21 cellular contexts compared by ENCODE assay signal in genomic region chrX:23331701-23332100, GRCh38. TPM values are rescaled to one million over a fixed set of nuclear protein-coding genes. Genes with fewer than 3 reads are reported as not detected.
DNase-seq lines count a peak whose midpoint lies in the region; ATAC-seq and TF ChIP-seq lines count a peak whose summit lies in the region.
"Had no signal": no experiment of that assay in that cellular context is flagged by ENCODE, and none has a peak within 500 bp of the region (broad histone marks: within the 10 kb centered on the region; RNA-seq: fewer than 3 reads in every experiment).

No MANE protein-coding gene starts in this region.

- peak overlapping the region; percentile 45 to 61 (median 56) for H3K4me3 ChIP-seq in sigmoid colon

- TF ChIP-seq CTCF in chondrocyte (IDR thresholded peaks at IDR 0.05) (no peak), sigmoid colon (IDR thresholded peaks at IDR 0.05) (no peak)

- ATAC-seq in T-cell (replicated peaks in 1 of 4): no peak
- ATAC-seq: HepG2 had no signal

- H3K36me3 Mint-ChIP-seq in chondrocyte (ENCODE audit: low read depth) (peaks cover 3% of the 10 kb centered on the region), T-cell (no peaks in the 10 kb centered on the region)
- H3K36me3 Mint-ChIP-seq: immature natural killer cell, memory B cell had no signal

- H3K27ac Mint-ChIP-seq in chondrocyte (ENCODE audit: unreplicated experiment): no peak overlapping the region
- no peak overlapping the region for H3K27ac Mint-ChIP-seq in T-cell
- H3K27ac Mint-ChIP-seq: activated CD8-positive, alpha-beta T cell treated with anti-CD3 and anti-CD28 coated beads for 36 hours; immature natural killer cell; memory B cell had no signal

- no peaks in the 10 kb centered on the region for H3K36me3 ChIP-seq in sigmoid colon

- H3K4me3 Mint-ChIP-seq in chondrocyte (ENCODE audit: unreplicated experiment): peak overlapping the region; percentile 74
- H3K4me3 Mint-ChIP-seq in T-cell: peak overlapping the region in 1 of 3 donors; percentile 65
- H3K4me3 Mint-ChIP-seq: activated CD8-positive, alpha-beta T cell treated with anti-CD3 and anti-CD28 coated beads for 36 hours; central memory CD8-positive, alpha-beta T cell had no signal

- H3K9me3 ChIP-seq in sigmoid colon: no peaks in the 10 kb centered on the region

- peak overlapping the region in 3 of 4 donors; percentile 70 to 80 (median 77) for H3K27ac ChIP-seq in sigmoid colon
- H3K27ac ChIP-seq: 22Rv1 had no signal

- H3K27me3 Mint-ChIP-seq in chondrocyte (ENCODE audit: low read depth): peaks cover 64% of the 10 kb centered on the region
- peaks cover 38 to 39% of the 10 kb centered on the region in 2 donors for H3K27me3 Mint-ChIP-seq in T-cell

- no peaks in the 10 kb centered on the region for H3K4me1 ChIP-seq in sigmoid colon

- no peak for TF ChIP-seq EP300 in sigmoid colon (IDR thresholded peaks at IDR 0.05)

- TF ChIP-seq POLR2A in sigmoid colon (IDR thresholded peaks at IDR 0.05): no peak

- no peaks in the 10 kb centered on the region for H3K27me3 ChIP-seq in sigmoid colon

- H3K4me1 Mint-ChIP-seq in chondrocyte (ENCODE audit: low read depth): peaks cover 28% of the 10 kb centered on the region
- H3K4me1 Mint-ChIP-seq in T-cell: peaks cover 6 to 10% (median 7%) of the 10 kb centered on the region in 3 donors

- peak; percentile 22 for DNase-seq in DMS53 (lab: John Stamatoyannopoulos, UW)
- DNase-seq in DMS53 treated with DMSO at 0.1 percent for 48 hours (lab: John Stamatoyannopoulos, UW; ENCODE audit: unreplicated experiment): no peak
- DNase-seq in chondrocyte (ENCODE audit: low spot score): no peak
- DNase-seq in islet precursor cell: peak; percentile 68
- DNase-seq in sigmoid colon: no peak
- no peak for DNase-seq in DMS 273 (lab: John Stamatoyannopoulos, UW; ENCODE audit: unreplicated experiment)
- DNase-seq in HT-29 (ENCODE audit: low spot score): no peak
- no peak for DNase-seq in T-cell
- DNase-seq: DMS79; immature natural killer cell; NCI-H2029; NCI-H524 treated with DMSO at 0.1 percent for 48 hours; stimulated activated CD4-positive, alpha-beta T cell treated with anti-CD3 and anti-CD28 coated beads, Interleukin-4, amount 100 ng/mL, for 24 hours; stimulated activated CD8-positive, alpha-beta memory T cell treated with anti-CD3 and anti-CD28 coated beads, Interleukin-4, amount 100 ng/mL, for 48 hours had no signal

- no peaks in the 10 kb centered on the region for H3K9me3 Mint-ChIP-seq in chondrocyte (ENCODE audit: low read depth)
- H3K9me3 Mint-ChIP-seq in T-cell: no peaks in the 10 kb centered on the region
- H3K9me3 Mint-ChIP-seq: activated CD8-positive, alpha-beta T cell treated with anti-CD3 and anti-CD28 coated beads for 36 hours; central memory CD8-positive, alpha-beta T cell; immature natural killer cell; memory B cell had no signal

- CTCF ChIA-PET in T-cell (lab: Charles Lee): no interaction called here

- POLR2A ChIA-PET in T-cell (lab: Charles Lee): no interaction called here

- intact Hi-C loops in sigmoid colon (cut with DNase I): loop anchor here (10.0 kb wide), 2 partner anchors 223 to 1197 kb away; no protein-coding TSS in a partner anchor

- WGBS in sigmoid colon, 2 donors: 5 to 14% methylated on average over 11 of the region's 11 CpGs

RNA-seq across cellular contexts. Expression of gene PTCHD1, which starts 2.9 kb away (rescaled TPM):
- total RNA-seq in chondrocyte (0.82 to 1.9 TPM in 2 of 3 replicates, not detected in the other), sigmoid colon (10 to 100 TPM; 19.6 to 31.6 (median 25.4) TPM), T-cell (under 1 TPM in 2 of 5 donors, not detected in 3; 0.03 TPM)
- under 1 TPM in 2 of 3 donors, not detected in 1; under 0.01 to 0.28 TPM for polyA plus RNA-seq in sigmoid colon
- not detected in 2 replicates for total RNA-seq in HT-29 (2014; rRNA removed; shearing (Covaris generic))
- total RNA-seq: activated CD8-positive, alpha-beta T cell treated with anti-CD3 and anti-CD28 coated beads for 36 hours; fibroblast of villous mesenchyme; HepG2; M059J had no signal
- polyA plus RNA-seq: HepG2, immature natural killer cell had no signal

Comparison
In these comparisons a context has a peak if more than half of its experiments do, and no peak if none do; other contexts are left out.
1. DNase-seq: peak in DMS53 (single experiment) and islet precursor cell (single experiment); none in DMS53 treated with DMSO at 0.1 percent for 48 hours (single experiment), chondrocyte (single experiment), sigmoid colon (single experiment), DMS 273 (single experiment), HT-29 (single experiment) and T-cell (0 of 34).